Comparison of ENCODE assay signal across 9 cellular contexts in the genomic region with DNA sequence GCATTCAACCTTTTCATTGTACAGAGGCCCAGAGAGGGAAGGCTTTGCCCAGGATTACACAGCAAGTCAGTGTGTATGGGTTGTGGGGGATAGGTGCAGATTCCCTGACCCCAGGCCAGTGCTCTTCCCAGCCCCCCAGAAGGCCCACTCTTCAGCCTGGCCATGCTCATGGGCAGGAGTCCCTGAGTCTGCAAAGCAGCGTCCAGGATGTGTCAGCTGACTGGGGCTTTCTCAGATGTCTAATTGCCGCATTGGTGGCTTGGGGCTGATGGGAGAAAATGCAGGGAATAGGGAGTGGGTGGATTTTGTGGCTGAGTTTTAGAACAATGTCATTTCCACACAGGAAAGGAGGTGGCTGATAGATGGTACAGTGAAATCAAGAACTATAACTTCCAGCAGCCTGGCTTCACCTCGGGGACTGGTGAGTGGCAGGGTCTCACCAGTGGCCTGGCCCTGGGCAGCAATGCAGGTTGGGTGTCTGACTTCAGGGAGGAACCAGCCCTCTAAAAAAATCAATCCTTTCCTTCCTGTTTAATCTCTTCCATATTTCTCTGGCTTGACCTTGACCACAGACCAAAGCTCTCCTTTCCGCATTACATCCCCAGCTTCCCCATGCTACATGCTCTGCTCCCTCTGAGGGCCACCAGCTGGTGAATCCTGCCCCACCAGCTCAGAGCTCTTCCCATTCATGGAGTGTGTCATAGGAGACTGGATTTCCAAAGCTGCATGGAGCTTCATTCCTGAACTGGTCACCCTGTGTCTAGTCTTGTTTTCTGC. TPM values are rescaled to one million over a fixed set of nuclear protein-coding genes. Genes with fewer than 3 reads are reported as not detected.
A peak's percentile ranks its signal among the peaks of the same experiment; 100 is the strongest.
DNase-seq lines count a peak whose midpoint lies in the region; ATAC-seq and TF ChIP-seq lines count a peak whose summit lies in the region.
"Had no signal": no experiment of that assay in that cellular context is flagged by ENCODE, and none has a peak within 500 bp of the region (broad histone marks: within the 10 kb centered on the region; RNA-seq: fewer than 3 reads in every experiment).

No MANE protein-coding gene starts in this region.

- peaks cover 0 to 37% (median 13%) of the 10 kb centered on the region in 5 donors for H3K36me3 ChIP-seq in subcutaneous abdominal adipose tissue (ENCODE audit: control insufficient read depth in 5 of 5, insufficient read depth in 5 of 5, low read length in 5 of 5)
- H3K36me3 ChIP-seq: SJCRH30 had no signal

- peaks cover 17 to 79% (median 64%) of the 10 kb centered on the region in 5 donors for H3K4me1 ChIP-seq in subcutaneous abdominal adipose tissue (ENCODE audit: control insufficient read depth in 5 of 5, insufficient read depth in 5 of 5, low read length in 5 of 5)

- no peak for TF ChIP-seq CTCF in activated B cell treated with CpG ODN at 0.5 μM for 24 hours (IDR thresholded peaks at IDR 0.05)

- POLR2A ChIA-PET in activated CD4-positive, alpha-beta T cell treated with anti-CD3 and anti-CD28 coated beads, Interleukin-2, amount 10 ng/mL, durations not matched to agents 7 days and 5 days (lab: Charles Lee), result interaction anchor here (1.3 kb wide), 1 partner anchor 14 kb away, joined by 4 read pairs; the partner anchor contains the start of gene GLIPR2
- POLR2A ChIA-PET in activated B cell treated with CpG ODN at 0.5 μM for 24 hours (lab: Charles Lee), result interaction anchor here (1.0 to 4.8 kb wide), 3 partner anchors 12 to 40 kb away, joined by 3 to 33 read pairs (median 7); partner anchors contain the start of genes CLTA and GLIPR2

- no peak overlapping the region for H3K27ac ChIP-seq in subcutaneous abdominal adipose tissue (ENCODE audit: low read depth, low read length)
- H3K27ac ChIP-seq: SJCRH30 had no signal

- no peaks in the 10 kb centered on the region for H3K27me3 ChIP-seq in subcutaneous abdominal adipose tissue (ENCODE audit: control insufficient read depth in 5 of 5, insufficient read depth in 4 of 5, low read length in 5 of 5)
- H3K27me3 ChIP-seq: SJCRH30 had no signal

- no peak for DNase-seq in activated CD4-positive, alpha-beta T cell treated with anti-CD3 and anti-CD28 coated beads, Interleukin-2, amount 10 ng/mL, durations not matched to agents 7 days and 5 days
- no peak for DNase-seq in activated CD4-positive, alpha-beta T cell treated with anti-CD3 and anti-CD28 coated beads for 1 hour
- no peak for DNase-seq in activated B cell treated with CpG ODN at 0.5 μM for 24 hours
- DNase-seq in immature natural killer cell, result no peak
- DNase-seq in SHP77 treated with DMSO at 0.1 percent for 48 hours (lab: John Stamatoyannopoulos, UW), result no peak

- intact Hi-C loops in activated B cell treated with CpG ODN at 0.5 μM for 24 hours (cut with micrococcal nuclease), result loop anchor here (1.0 to 5.0 kb wide), 4 partner anchors 14 to 107 kb away; partner anchors contain the start of genes CLTA, GLIPR2 and GNE

- ATAC-seq in activated B cell treated with CpG ODN at 0.5 μM for 24 hours (ENCODE audit: low read depth) (no peak), HG03175 (IDR thresholded peaks at IDR 0.05; ENCODE audit: unreplicated experiment) (no peak), GM18520 (IDR thresholded peaks at IDR 0.05; ENCODE audit: unreplicated experiment) (no peak)

- H3K4me3 ChIP-seq in subcutaneous abdominal adipose tissue (ENCODE audit: low read depth in 1 of 5, low read length in 5 of 5), result no peak overlapping the region
- H3K4me3 ChIP-seq: SJCRH30 had no signal

- peaks cover 12% of the 10 kb centered on the region for H3K9me3 Mint-ChIP-seq in activated CD4-positive, alpha-beta T cell treated with anti-CD3 and anti-CD28 coated beads, Interleukin-2, amount 10 ng/mL, durations not matched to agents 7 days and 5 days
- H3K9me3 Mint-ChIP-seq in activated B cell treated with CpG ODN at 0.5 μM for 24 hours (no peaks in the 10 kb centered on the region), immature natural killer cell (no peaks in the 10 kb centered on the region)

- no peaks in the 10 kb centered on the region for H3K27me3 Mint-ChIP-seq in activated CD4-positive, alpha-beta T cell treated with anti-CD3 and anti-CD28 coated beads, Interleukin-2, amount 10 ng/mL, durations not matched to agents 7 days and 5 days
- H3K27me3 Mint-ChIP-seq in activated B cell treated with CpG ODN at 0.5 μM for 24 hours (no peaks in the 10 kb centered on the region), immature natural killer cell (ENCODE audit: low read depth in 3 of 3) (peaks cover 15 to 17% (median 16%) of the 10 kb centered on the region in 3 donors)

- peak overlapping the region; percentile 98 for H3K27ac Mint-ChIP-seq in activated CD4-positive, alpha-beta T cell treated with anti-CD3 and anti-CD28 coated beads, Interleukin-2, amount 10 ng/mL, durations not matched to agents 7 days and 5 days
- H3K27ac Mint-ChIP-seq in activated B cell treated with CpG ODN at 0.5 μM for 24 hours, result peak overlapping the region; percentile 96
- H3K27ac Mint-ChIP-seq in immature natural killer cell, result peak overlapping the region; percentile 95 to 100 (median 98)

- peak overlapping the region in 3 of 5 donors; percentile 4 to 24 (median 7) for H3K9ac ChIP-seq in subcutaneous abdominal adipose tissue (ENCODE audit: low read length in 5 of 5)

- H3K4me3 Mint-ChIP-seq in activated CD4-positive, alpha-beta T cell treated with anti-CD3 and anti-CD28 coated beads, Interleukin-2, amount 10 ng/mL, durations not matched to agents 7 days and 5 days, result peak overlapping the region; percentile 73
- peak overlapping the region; percentile 44 for H3K4me3 Mint-ChIP-seq in activated B cell treated with CpG ODN at 0.5 μM for 24 hours
- H3K4me3 Mint-ChIP-seq in immature natural killer cell, result peak overlapping the region; percentile 81 to 93 (median 89)

- peaks cover 65% of the 10 kb centered on the region for H3K36me3 Mint-ChIP-seq in activated CD4-positive, alpha-beta T cell treated with anti-CD3 and anti-CD28 coated beads, Interleukin-2, amount 10 ng/mL, durations not matched to agents 7 days and 5 days (ENCODE audit: low read depth)
- H3K36me3 Mint-ChIP-seq in activated B cell treated with CpG ODN at 0.5 μM for 24 hours (ENCODE audit: low read depth) (peaks cover 14% of the 10 kb centered on the region), immature natural killer cell (peaks cover 26 to 44% (median 31%) of the 10 kb centered on the region in 3 donors)

- CTCF ChIA-PET in activated CD4-positive, alpha-beta T cell treated with anti-CD3 and anti-CD28 coated beads, Interleukin-2, amount 10 ng/mL, durations not matched to agents 7 days and 5 days (lab: Charles Lee), result interaction anchor here (2.9 to 6.8 kb wide), 2 partner anchors 13 to 16 kb away, joined by 19 to 37 read pairs; partner anchors contain the start of gene GLIPR2
- CTCF ChIA-PET in activated B cell treated with CpG ODN at 0.5 μM for 24 hours (lab: Charles Lee), result interaction anchor here (0.6 to 3.2 kb wide), 4 partner anchors 16 to 65 kb away, joined by 3 to 12 read pairs (median 8); no protein-coding TSS in a partner anchor

- H3K4me1 Mint-ChIP-seq in activated CD4-positive, alpha-beta T cell treated with anti-CD3 and anti-CD28 coated beads, Interleukin-2, amount 10 ng/mL, durations not matched to agents 7 days and 5 days, result peaks cover 82% of the 10 kb centered on the region
- H3K4me1 Mint-ChIP-seq in activated B cell treated with CpG ODN at 0.5 μM for 24 hours (peaks cover 69% of the 10 kb centered on the region), immature natural killer cell (peaks cover 86 to 89% of the 10 kb centered on the region in 2 donors)

- H3K9me3 ChIP-seq in subcutaneous abdominal adipose tissue (ENCODE audit: control insufficient read depth in 5 of 5, low read length in 5 of 5), result peaks cover 0 to 1% (median 0%) of the 10 kb centered on the region in 5 donors
- H3K9me3 ChIP-seq: SJCRH30 had no signal

RNA-seq across cellular contexts. Expression of gene GLIPR2, which starts 14.2 kb away (rescaled TPM):
- 10 to 100 TPM; 53.9 to 58.4 TPM for total RNA-seq in activated CD4-positive, alpha-beta T cell treated with anti-CD3 and anti-CD28 coated beads, Interleukin-2, amount 10 ng/mL, durations not matched to agents 7 days and 5 days
- 13.6 and 14.3 TPM in 2 replicates for total RNA-seq in activated B cell treated with CpG ODN at 0.5 μM for 24 hours
- 100 to 1,000 TPM; 327 to 486 (median 374) TPM for polyA plus RNA-seq in immature natural killer cell

RNA-seq across cellular contexts. Expression of gene CCIN, which starts 18.5 kb away (rescaled TPM):
- total RNA-seq in activated CD4-positive, alpha-beta T cell treated with anti-CD3 and anti-CD28 coated beads, Interleukin-2, amount 10 ng/mL, durations not matched to agents 7 days and 5 days, result under 1 TPM in 1 of 2 experiments, not detected in 1; 0.17 TPM
- total RNA-seq in activated B cell treated with CpG ODN at 0.5 μM for 24 hours, result not detected in 2 replicates
- polyA plus RNA-seq in immature natural killer cell, result under 1 TPM in 1 of 3 donors, not detected in 2; 0.43 TPM

RNA-seq across cellular contexts. Expression of gene CLTA, which starts 40.0 kb away (rescaled TPM):
- total RNA-seq in activated CD4-positive, alpha-beta T cell treated with anti-CD3 and anti-CD28 coated beads, Interleukin-2, amount 10 ng/mL, durations not matched to agents 7 days and 5 days, result 100 to 1,000 TPM; 156 to 158 TPM
- 104 and 115 TPM in 2 replicates for total RNA-seq in activated B cell treated with CpG ODN at 0.5 μM for 24 hours
- 100 to 1,000 TPM in 1 of 3 donors, 10 to 100 TPM in 2; 62.2 to 121 (median 89.0) TPM for polyA plus RNA-seq in immature natural killer cell
